In genomic region chr6:149332602-149333311, GRCh38 we compare ENCODE assay signal across 11 cellular contexts. TPM values are rescaled to one million over a fixed set of nuclear protein-coding genes. Genes with fewer than 3 reads are reported as not detected.
DNase-seq lines count a peak whose midpoint lies in the region; ATAC-seq and TF ChIP-seq lines count a peak whose summit lies in the region.
"Had no signal": no experiment of that assay in that cellular context is flagged by ENCODE, and none has a peak within 500 bp of the region (broad histone marks: within the 10 kb centered on the region; RNA-seq: fewer than 3 reads in every experiment).

No MANE protein-coding gene starts in this region.

- TF ChIP-seq CTCF in brain (conservative IDR thresholded peaks at IDR 0.05): no peak

- H3K27me3 Mint-ChIP-seq in activated T-cell treated with anti-CD3 and anti-CD28 coated beads, Interleukin-2, amount 50 U/mL, for 72 hours (ENCODE audit: low read depth): no peaks in the 10 kb centered on the region
- H3K27me3 Mint-ChIP-seq in brain: no peaks in the 10 kb centered on the region

- H3K27ac Mint-ChIP-seq in activated T-cell treated with anti-CD3 and anti-CD28 coated beads, Interleukin-2, amount 50 U/mL, for 72 hours: peak overlapping the region; percentile 92
- peak overlapping the region in 4 of 5 experiments; percentile 10 to 74 (median 46) for H3K27ac Mint-ChIP-seq in brain

- no peak for DNase-seq in activated T-cell treated with anti-CD3 and anti-CD28 coated beads, Interleukin-2, amount 50 U/mL, for 72 hours
- no peak for DNase-seq in activated T-cell treated with anti-CD3 and anti-CD28 coated beads, Interleukin-2, amount 50 U/mL, for 1 hour
- peak; percentile 13 to 18 for DNase-seq in NCI-H526 (lab: John Stamatoyannopoulos, UW)
- DNase-seq in renal cortical epithelial cell (ENCODE audit: low read depth): peak; percentile 85
- no peak for DNase-seq in anterior cingulate cortex (lab: John Stamatoyannopoulos, UW)
- DNase-seq: activated CD4-positive, alpha-beta T cell treated with anti-CD3 and anti-CD28 coated beads for 1 hour; BE2C; brain microvascular endothelial cell had no signal

- ATAC-seq in activated T-cell treated with anti-CD3 and anti-CD28 coated beads, Interleukin-2, amount 50 U/mL, for 72 hours (replicated peaks in 1 of 2): no peak
- ATAC-seq in GM19467 (IDR thresholded peaks at IDR 0.05; ENCODE audit: unreplicated experiment) (no peak), HG02642 (IDR thresholded peaks at IDR 0.05; ENCODE audit: poor library complexity, unreplicated experiment) (no peak)

- peaks cover 98% of the 10 kb centered on the region for H3K4me1 Mint-ChIP-seq in activated T-cell treated with anti-CD3 and anti-CD28 coated beads, Interleukin-2, amount 50 U/mL, for 72 hours (ENCODE audit: low read depth)
- peaks cover 83% of the 10 kb centered on the region for H3K4me1 Mint-ChIP-seq in brain

- no peaks in the 10 kb centered on the region for H3K9me3 Mint-ChIP-seq in activated T-cell treated with anti-CD3 and anti-CD28 coated beads, Interleukin-2, amount 50 U/mL, for 72 hours
- H3K9me3 Mint-ChIP-seq in brain: no peaks in the 10 kb centered on the region

- peak overlapping the region; percentile 6 to 61 for H3K4me3 Mint-ChIP-seq in activated T-cell treated with anti-CD3 and anti-CD28 coated beads, Interleukin-2, amount 50 U/mL, for 72 hours
- H3K4me3 Mint-ChIP-seq in brain: peak overlapping the region in 4 of 5 experiments; percentile 4 to 59 (median 22)

- peaks cover 2 to 3% of the 10 kb centered on the region in 2 donors for H3K36me3 Mint-ChIP-seq in activated T-cell treated with anti-CD3 and anti-CD28 coated beads, Interleukin-2, amount 50 U/mL, for 72 hours (ENCODE audit: insufficient read depth in 2 of 2)
- H3K36me3 Mint-ChIP-seq in brain: peaks cover 12% of the 10 kb centered on the region

RNA-seq across cellular contexts. Expression of gene TAB2, which starts 15.2 kb away (rescaled TPM):
- 100 to 1,000 TPM; 118 to 125 TPM for total RNA-seq in activated T-cell treated with anti-CD3 and anti-CD28 coated beads, Interleukin-2, amount 50 U/mL, for 72 hours
- polyA plus RNA-seq in brain (ENCODE audit: insufficient read depth, low read depth, low replicate concordance): 33.5 TPM
- 24.7 and 104 TPM in 2 replicates for total RNA-seq in renal cortical epithelial cell

Comparison
In these comparisons a context has a peak if more than half of its experiments do, and no peak if none do; other contexts are left out.
1. DNase-seq: peak in NCI-H526 (2 of 2) and renal cortical epithelial cell (single experiment); none in activated T-cell treated with anti-CD3 and anti-CD28 coated beads, Interleukin-2, amount 50 U/mL, for 72 hours (0 of 2), activated T-cell treated with anti-CD3 and anti-CD28 coated beads, Interleukin-2, amount 50 U/mL, for 1 hour (single experiment) and anterior cingulate cortex (0 of 58).